ENCODE assay signal across 8 cellular contexts in the genomic region with DNA sequence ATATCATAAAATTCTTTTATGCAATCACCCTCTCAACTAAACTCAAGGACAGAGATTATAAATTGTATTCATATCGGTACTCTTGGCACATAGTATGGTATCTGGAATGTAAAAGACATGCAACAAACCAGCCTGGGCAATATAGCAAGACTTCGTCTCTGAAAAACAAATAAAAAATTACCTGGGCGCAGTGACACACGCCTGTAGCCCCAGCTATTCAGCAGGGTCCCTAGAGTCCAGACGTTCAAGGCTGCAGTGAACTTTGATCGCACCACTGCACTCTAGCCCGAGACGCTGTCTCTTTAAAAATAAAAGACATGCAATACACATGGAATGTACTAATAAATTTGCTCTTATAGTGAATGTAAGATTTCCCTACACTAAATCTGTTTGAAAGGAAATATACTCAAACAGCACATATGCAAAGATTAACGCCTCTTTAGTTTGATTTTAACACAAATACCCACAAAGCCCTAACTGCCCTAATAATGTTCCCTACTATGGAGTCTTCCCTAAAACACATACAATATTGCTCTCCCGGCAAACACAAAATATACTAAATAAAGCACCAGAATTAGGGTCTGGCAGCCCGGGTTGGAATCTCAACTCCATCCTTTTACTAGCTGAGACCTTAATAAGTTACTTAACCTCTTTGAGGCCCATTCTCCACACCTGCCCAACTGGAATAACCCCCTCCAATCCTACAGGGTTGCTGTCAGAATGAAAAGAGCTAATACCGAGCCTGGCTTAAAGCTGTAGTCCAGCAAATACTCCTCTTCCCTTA. TPM values are rescaled to one million over a fixed set of nuclear protein-coding genes. Genes with fewer than 3 reads are reported as not detected.
DNase-seq lines count a peak whose midpoint lies in the region; ATAC-seq, FAIRE-seq and TF ChIP-seq lines count a peak whose summit lies in the region.

No MANE protein-coding gene starts in this region.

- TF ChIP-seq CTCF in HepG2 (CRISPR knock-in tag; IDR thresholded peaks at IDR 0.05): no peak

- under 1% methylated on average over 12 of the region's 12 CpGs for WGBS in HepG2 (ENCODE audit: low lambda C conversion rate)
- 72% methylated on average over 12 of the region's 12 CpGs for WGBS in urinary bladder

- no peaks in the 10 kb centered on the region for H3K27me3 Mint-ChIP-seq in activated naive CD4-positive, alpha-beta T cell treated with anti-CD3 and anti-CD28 coated beads, Interleukin-2, amount 50 U/mL, for 24 hours

- H3K79me2 ChIP-seq in HepG2 (ENCODE audit: insufficient read depth, low read length): no peaks in the 10 kb centered on the region

- ATAC-seq in HepG2 (peak; percentile 14; the same call in 1 of the 3 replicates), GM18861 (IDR thresholded peaks at IDR 0.05; ENCODE audit: unreplicated experiment) (no peak)
- no peak for ATAC-seq in activated CD4-positive, CD25-positive, alpha-beta regulatory T cell treated with anti-CD3 and anti-CD28 coated beads, Interleukin-2, amount 50 U/mL, for 24 hours

- H3K4me3 ChIP-seq in HepG2 (replicated peaks in 1 of 3; ENCODE audit: insufficient read depth in 1 of 3, low read depth in 2 of 3, low read length in 3 of 3): peak overlapping the region; percentile 72 to 85 (median 82)
- peak overlapping the region; percentile 63 for H3K4me3 ChIP-seq in urinary bladder (ENCODE audit: low read depth, low read length)

- H3K9me3 Mint-ChIP-seq in activated naive CD4-positive, alpha-beta T cell treated with anti-CD3 and anti-CD28 coated beads, Interleukin-2, amount 50 U/mL, for 24 hours: no peaks in the 10 kb centered on the region

- H3K27ac ChIP-seq in angular gyrus (ENCODE audit: low read depth, low read length) (peak overlapping the region; percentile 86), HepG2 (ENCODE audit: extremely low read length, insufficient read depth, low read length) (peak overlapping the region; percentile 55), urinary bladder (ENCODE audit: low read depth) (no peak overlapping the region)

- peak overlapping the region; percentile 97 for H3K27ac Mint-ChIP-seq in activated naive CD4-positive, alpha-beta T cell treated with anti-CD3 and anti-CD28 coated beads, Interleukin-2, amount 50 U/mL, for 24 hours

- TF ChIP-seq EP300 in HepG2 (IDR thresholded peaks at IDR 0.05; ENCODE audit: low read depth in 2 of 2, low read length in 2 of 2): 0 out of 4 replicates have a peak, but pooled peaks of 1 of the 2 experiments have one; percentile 29
- TF ChIP-seq EP300 in HepG2 (CRISPR knock-in tag; IDR thresholded peaks at IDR 0.05; ENCODE audit: borderline replicate concordance): no peak

- TF ChIP-seq RAD21 in HepG2 (CRISPR knock-in tag; IDR thresholded peaks at IDR 0.05): no peak

- BruUV-seq in HepG2 (replicated peaks; lab: Mats Ljungman, UMichigan): no TSS peak

- peak; percentile 62 for FAIRE-seq in HepG2 (lab: Jason Lieb, UNC)

- H3K4me2 ChIP-seq in HepG2 (ENCODE audit: low read depth, low read length): peak overlapping the region; percentile 97

- no peaks in the 10 kb centered on the region for H4K20me1 ChIP-seq in HepG2 (ENCODE audit: insufficient read depth, low read length)

- DNase-seq in activated naive CD4-positive, alpha-beta T cell (lab: John Stamatoyannopoulos, UW): no peak
- DNase-seq in HepG2 (ENCODE audit: low spot score) (peak; percentile 50), SIG-M5 (lab: John Stamatoyannopoulos, UW) (no peak)

- CTCF ChIA-PET in HepG2 (lab: Yijun Ruan, JAX; ENCODE audit: low intra/inter-chr PET ratio, low total read pairs): no interaction called here

- H3K4me1 ChIP-seq in HepG2 (ENCODE audit: insufficient read depth, low read length) (peaks cover 34% of the 10 kb centered on the region), urinary bladder (ENCODE audit: insufficient read depth) (no peaks in the 10 kb centered on the region)

- peaks cover 49% of the 10 kb centered on the region for H3K4me1 Mint-ChIP-seq in activated naive CD4-positive, alpha-beta T cell treated with anti-CD3 and anti-CD28 coated beads, Interleukin-2, amount 50 U/mL, for 24 hours

- peaks cover 5% of the 10 kb centered on the region for H3K36me3 Mint-ChIP-seq in activated naive CD4-positive, alpha-beta T cell treated with anti-CD3 and anti-CD28 coated beads, Interleukin-2, amount 50 U/mL, for 24 hours

- H3K4me3 Mint-ChIP-seq in activated naive CD4-positive, alpha-beta T cell treated with anti-CD3 and anti-CD28 coated beads, Interleukin-2, amount 50 U/mL, for 24 hours: peak overlapping the region; percentile 94

- POLR2A ChIA-PET in HepG2 (lab: Yijun Ruan, JAX): interaction anchor here (0.7 to 2.5 kb wide), 7 partner anchors 12 to 1332 kb away, joined by 3 to 13 read pairs (median 5); a partner anchor contains a TSS

- peak overlapping the region; percentile 65; the same call in 1 of the 2 replicates for H3K9ac ChIP-seq in HepG2 (ENCODE audit: insufficient read depth, low read depth, low read length)

- H2AFZ ChIP-seq in HepG2 (ENCODE audit: low read length): peak overlapping the region; percentile 84

- H3K27me3 ChIP-seq in HepG2 (ENCODE audit: control insufficient read depth in 1 of 2, insufficient read depth in 2 of 2, low read length in 2 of 2): no peaks in the 10 kb centered on the region; a peak in 2 of 5 replicates

- H3K36me3 ChIP-seq in HepG2 (replicated peaks in 1 of 2; ENCODE audit: control insufficient read depth in 1 of 2, insufficient read depth in 2 of 2, low read length in 2 of 2) (no peaks in the 10 kb centered on the region), urinary bladder (ENCODE audit: insufficient read depth) (no peaks in the 10 kb centered on the region)

- no peaks in the 10 kb centered on the region for H3K9me3 ChIP-seq in HepG2 (ENCODE audit: low read length)

- TF ChIP-seq POLR2A in HepG2 (IDR thresholded peaks at IDR 0.05; ENCODE audit: insufficient read depth in 1 of 2, low read depth in 2 of 2, low read length in 2 of 2): no peak

- in situ Hi-C loops in HepG2 (cut with HindIII; ENCODE audit: extremely low pct_ligation_motif_present, low pct_unique_long_range_greater_than_20kb): no loop called here

- intact Hi-C loops in HepG2 (cut with micrococcal nuclease; ENCODE audit: unreplicated experiment): loop anchor here (2.0 kb wide), 1 partner anchor 57 kb away; no protein-coding TSS in a partner anchor

TF ChIP-seq in HepG2, 621 proteins besides CTCF, POLR2A, EP300 and RAD21 (continues in another document):
- TF ChIP-seq SYNCRIP (IDR thresholded peaks at IDR 0.05; ENCODE audit: insufficient read depth, low read depth, low read length) (no peak), ZNF556 (CRISPR knock-in tag; IDR thresholded peaks at IDR 0.05; ENCODE audit: borderline replicate concordance) (no peak), BORCS8-MEF2B (CRISPR knock-in tag; IDR thresholded peaks at IDR 0.05) (no peak), ZFP36L1 (CRISPR knock-in tag; IDR thresholded peaks at IDR 0.05) (peak; percentile 62; the same call in 1 of the 2 replicates), ZNF839 (CRISPR knock-in tag; IDR thresholded peaks at IDR 0.05; ENCODE audit: borderline replicate concordance) (no peak)
- TF ChIP-seq, protein P1, sequence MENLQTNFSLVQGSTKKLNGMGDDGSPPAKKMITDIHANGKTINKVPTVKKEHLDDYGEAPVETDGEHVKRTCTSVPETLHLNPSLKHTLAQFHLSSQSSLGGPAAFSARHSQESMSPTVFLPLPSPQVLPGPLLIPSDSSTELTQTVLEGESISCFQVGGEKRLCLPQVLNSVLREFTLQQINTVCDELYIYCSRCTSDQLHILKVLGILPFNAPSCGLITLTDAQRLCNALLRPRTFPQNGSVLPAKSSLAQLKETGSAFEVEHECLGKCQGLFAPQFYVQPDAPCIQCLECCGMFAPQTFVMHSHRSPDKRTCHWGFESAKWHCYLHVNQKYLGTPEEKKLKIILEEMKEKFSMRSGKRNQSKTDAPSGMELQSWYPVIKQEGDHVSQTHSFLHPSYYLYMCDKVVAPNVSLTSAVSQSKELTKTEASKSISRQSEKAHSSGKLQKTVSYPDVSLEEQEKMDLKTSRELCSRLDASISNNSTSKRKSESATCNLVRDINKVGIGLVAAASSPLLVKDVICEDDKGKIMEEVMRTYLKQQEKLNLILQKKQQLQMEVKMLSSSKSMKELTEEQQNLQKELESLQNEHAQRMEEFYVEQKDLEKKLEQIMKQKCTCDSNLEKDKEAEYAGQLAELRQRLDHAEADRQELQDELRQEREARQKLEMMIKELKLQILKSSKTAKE (CRISPR knock-in tag; IDR thresholded peaks at IDR 0.05; ENCODE audit: borderline replicate concordance): peak; percentile 58; the same call in 1 of the 2 replicates
- TF ChIP-seq, protein P2, sequence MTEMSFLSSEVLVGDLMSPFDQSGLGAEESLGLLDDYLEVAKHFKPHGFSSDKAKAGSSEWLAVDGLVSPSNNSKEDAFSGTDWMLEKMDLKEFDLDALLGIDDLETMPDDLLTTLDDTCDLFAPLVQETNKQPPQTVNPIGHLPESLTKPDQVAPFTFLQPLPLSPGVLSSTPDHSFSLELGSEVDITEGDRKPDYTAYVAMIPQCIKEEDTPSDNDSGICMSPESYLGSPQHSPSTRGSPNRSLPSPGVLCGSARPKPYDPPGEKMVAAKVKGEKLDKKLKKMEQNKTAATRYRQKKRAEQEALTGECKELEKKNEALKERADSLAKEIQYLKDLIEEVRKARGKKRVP (CRISPR knock-in tag; IDR thresholded peaks at IDR 0.05): no peak

RNA-seq across cellular contexts. Expression of a gene that starts 1.2 kb away (rescaled TPM):
- total RNA-seq in HepG2 (2016; rRNA removed; fragmentation: Illumina TruSeq; extraction: Trizol) (6.0 and 10.1 TPM in 2 replicates), urinary bladder (45.6 TPM)
- total RNA-seq in HepG2 (2016; cell fraction: cytosol; rRNA removed; fragmentation: Illumina TruSeq; extraction: Trizol; ENCODE audit: low read depth): 1.9 and 2.6 TPM in 2 replicates
- total RNA-seq in HepG2 (2016; cell fraction: insoluble cytoplasmic fraction; rRNA removed; fragmentation: Illumina TruSeq; extraction: Trizol): 4.9 and 9.3 TPM in 2 replicates
- total RNA-seq in HepG2 (2016; cell fraction: membrane; rRNA removed; fragmentation: Illumina TruSeq; extraction: Trizol): 2.6 and 2.9 TPM in 2 replicates
- 19.5 and 19.7 TPM in 2 replicates for total RNA-seq in HepG2 (2016; cell fraction: nucleus; rRNA removed; fragmentation: Illumina TruSeq; extraction: Trizol)
- polyA plus RNA-seq in HepG2 (2011; rRNA removed) (9.7 and 12.2 TPM in 2 replicates), urinary bladder (8.1 TPM)
- 1.8 and 3.9 TPM in 2 replicates for polyA plus RNA-seq in HepG2 (2011; cell fraction: cytosol; rRNA removed)
- 14.0 and 24.2 TPM in 2 replicates for polyA plus RNA-seq in HepG2 (2011; cell fraction: nucleus; rRNA removed)
- 8.8 and 15.2 TPM in 2 replicates for polyA plus RNA-seq in HepG2 (2012)
- 0.17 and 0.29 TPM in 2 replicates for polyA plus RNA-seq in HepG2 (2016; cell fraction: cytosol; fragmentation: Illumina TruSeq; extraction: Trizol; ENCODE audit: low read depth)
- 2.8 and 3.6 TPM in 2 replicates for polyA plus RNA-seq in HepG2 (2016; cell fraction: insoluble cytoplasmic fraction; fragmentation: Illumina TruSeq; extraction: Trizol; ENCODE audit: low read depth)
- polyA plus RNA-seq in HepG2 (2016; cell fraction: membrane; fragmentation: Illumina TruSeq; extraction: Trizol; ENCODE audit: low read depth): 0.65 and 0.66 TPM in 2 replicates
- polyA plus RNA-seq in HepG2 (2016; cell fraction: nucleus; fragmentation: Illumina TruSeq; extraction: Trizol; ENCODE audit: insufficient read depth, low read depth): 23.0 and 23.5 TPM in 2 replicates
- 6.0 and 10.0 TPM in 2 replicates for polyA minus RNA-seq in HepG2 (2011; rRNA and poly(A)+ RNA removed; ENCODE audit: low replicate concordance)
- polyA minus RNA-seq in HepG2 (2011; cell fraction: cytosol; rRNA and poly(A)+ RNA removed): 4.8 TPM in 2 replicates
- 53.8 and 78.1 TPM in 2 replicates for polyA minus RNA-seq in HepG2 (2011; cell fraction: nucleus; rRNA and poly(A)+ RNA removed)
